In the genomic region with DNA sequence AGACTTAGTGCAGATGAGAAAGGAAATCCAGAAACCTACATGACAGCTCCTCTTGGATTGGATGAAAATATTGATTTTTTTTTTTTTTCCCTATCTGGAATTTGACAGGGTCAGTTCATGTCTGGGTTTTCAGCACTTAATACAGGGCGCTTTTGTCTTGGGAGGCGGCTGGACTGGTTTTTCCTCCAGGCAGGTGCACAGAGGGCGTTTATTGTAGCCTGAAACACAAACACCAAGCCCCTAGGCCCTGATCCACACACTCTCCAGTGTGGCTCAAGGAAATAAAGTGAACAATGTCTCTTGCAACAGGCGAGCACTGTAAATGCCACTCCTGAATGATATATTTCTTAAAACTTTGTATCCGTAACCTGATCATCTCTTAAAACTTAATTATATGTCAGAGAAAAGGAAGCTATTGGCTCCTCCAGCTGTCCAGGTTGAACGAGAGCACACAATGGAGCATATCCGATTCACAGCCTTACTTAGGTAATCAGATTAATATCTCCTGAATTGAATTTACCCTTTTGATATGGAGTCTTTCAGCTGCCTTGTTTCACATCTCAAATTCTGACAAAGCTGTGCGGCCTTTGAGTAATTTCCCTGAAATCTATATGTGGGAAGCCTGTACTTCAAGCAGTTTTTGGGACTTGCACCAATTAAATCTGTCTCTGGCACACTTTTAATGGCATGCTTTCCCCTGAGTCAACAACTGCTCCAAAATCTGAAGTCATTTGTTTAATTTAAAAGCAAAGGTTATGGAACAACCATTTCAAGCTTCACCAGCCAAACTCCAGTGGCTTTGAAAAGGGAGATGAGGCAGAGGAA, we compare ENCODE assay signal across 9 cellular contexts.
DNase-seq lines count a peak whose midpoint lies in the region; ATAC-seq and TF ChIP-seq lines count a peak whose summit lies in the region.
"Had no signal": no experiment of that assay in that cellular context is flagged by ENCODE, and none has a peak within 500 bp of the region (broad histone marks: within the 10 kb centered on the region; RNA-seq: fewer than 3 reads in every experiment).

No MANE protein-coding gene starts in this region.

- TF ChIP-seq CTCF in psoas muscle (IDR thresholded peaks at IDR 0.05) = no peak
- TF ChIP-seq CTCF in natural killer cell (IDR thresholded peaks at IDR 0.05) = no peak

- H3K27me3 ChIP-seq in psoas muscle (ENCODE audit: insufficient read depth in 3 of 3, low read length in 2 of 3) = no peaks in the 10 kb centered on the region

- H3K4me1 Mint-ChIP-seq in natural killer cell = peaks cover 6 to 16% of the 10 kb centered on the region in 2 donors

- peaks cover 3% of the 10 kb centered on the region for H3K36me3 Mint-ChIP-seq in natural killer cell

- no peaks in the 10 kb centered on the region for H3K9me3 ChIP-seq in psoas muscle

- H3K27ac Mint-ChIP-seq in natural killer cell = no peak overlapping the region

- peak; percentile 49 for DNase-seq in ELF-1 (ENCODE audit: low read depth, low spot score)
- DNase-seq in NCI-H345 (lab: John Stamatoyannopoulos, UW) = peak; percentile 72
- DNase-seq in fibroblast of peridontal ligament (ENCODE audit: extremely low read depth) = peak; percentile 74
- DNase-seq in psoas muscle = no peak
- no peak for DNase-seq in COLO829 (ENCODE audit: low spot score)
- no peak for DNase-seq in GF-D8 (lab: John Stamatoyannopoulos, UW)
- DNase-seq in natural killer cell = no peak
- DNase-seq: MV-4-11 had no signal

- H3K36me3 ChIP-seq in psoas muscle (ENCODE audit: insufficient read depth in 1 of 2, low read depth in 1 of 2) = no peaks in the 10 kb centered on the region

- peak overlapping the region; percentile 64 for H3K27ac ChIP-seq in psoas muscle

- H3K4me3 ChIP-seq in psoas muscle = no peak overlapping the region

- H3K4me1 ChIP-seq in psoas muscle = peaks cover 16% of the 10 kb centered on the region

- no peak overlapping the region for H3K4me3 Mint-ChIP-seq in natural killer cell

- ATAC-seq in psoas muscle (peak in 3 of 4 donors; percentile 47 to 70 (median 70)), natural killer cell (no peak), HG02678 (IDR thresholded peaks at IDR 0.05; ENCODE audit: unreplicated experiment) (no peak)

- H3K9me3 Mint-ChIP-seq in natural killer cell = peaks cover 2 to 4% of the 10 kb centered on the region in 2 donors

- WGBS in psoas muscle, 3 donors = 68 to 90% (median 76%) methylated on average over 8 of the region's 8 CpGs

- intact Hi-C loops in psoas muscle (cut with DNase I) (no loop called here), natural killer cell (cut with micrococcal nuclease) (no loop called here)

- no peaks in the 10 kb centered on the region for H3K27me3 Mint-ChIP-seq in natural killer cell (ENCODE audit: low read depth in 2 of 2)

Comparison
In these comparisons a context has a peak if more than half of its experiments do, and no peak if none do; other contexts are left out.
1. DNase-seq: peak in ELF-1 (single experiment), NCI-H345 (single experiment) and fibroblast of peridontal ligament (single experiment); none in psoas muscle (0 of 2), COLO829 (single experiment), GF-D8 (single experiment) and natural killer cell (single experiment).
2. ATAC-seq: peak in psoas muscle (3 of 4); none in natural killer cell (0 of 3) and HG02678 (single experiment).